In the genomic region with DNA sequence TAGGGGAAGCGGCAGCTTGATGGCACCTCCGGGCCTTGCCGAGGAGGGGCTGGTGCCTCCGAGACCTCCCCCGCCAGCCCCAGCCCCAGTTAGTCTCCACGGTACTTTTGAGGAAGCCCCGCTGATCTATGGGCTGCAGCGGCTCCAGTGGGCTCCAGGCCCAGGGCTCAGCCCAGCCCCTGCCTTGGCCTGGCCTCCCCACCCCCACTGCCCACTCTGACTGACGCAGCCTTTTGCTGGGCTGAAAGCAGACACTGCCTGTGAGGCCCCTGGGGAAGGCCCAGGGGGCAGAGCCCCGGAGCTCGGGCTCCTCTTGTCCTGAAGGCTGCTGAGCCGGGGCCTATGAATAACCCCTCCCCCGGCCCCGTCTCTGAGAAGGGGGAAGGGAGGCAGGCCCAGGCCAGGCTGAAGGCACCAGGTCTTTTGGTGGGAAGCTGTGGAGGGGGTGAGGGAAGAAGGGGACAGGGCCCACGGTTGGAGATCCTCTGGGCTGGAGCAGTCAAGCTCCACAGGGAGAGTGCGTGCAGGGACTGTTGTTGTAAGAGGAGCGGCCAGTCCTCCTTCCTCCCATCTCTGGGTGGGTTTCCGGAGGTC, we compare ENCODE assay signal across 1 cellular context.
A peak's percentile ranks its signal among the peaks of the same experiment; 100 is the strongest.
TF ChIP-seq lines count a peak whose summit lies in the region.

No MANE protein-coding gene starts in this region.

TF ChIP-seq in HepG2, 621 proteins besides CTCF, POLR2A, EP300 and RAD21 (continued from another document):
- TF ChIP-seq, protein P1, sequence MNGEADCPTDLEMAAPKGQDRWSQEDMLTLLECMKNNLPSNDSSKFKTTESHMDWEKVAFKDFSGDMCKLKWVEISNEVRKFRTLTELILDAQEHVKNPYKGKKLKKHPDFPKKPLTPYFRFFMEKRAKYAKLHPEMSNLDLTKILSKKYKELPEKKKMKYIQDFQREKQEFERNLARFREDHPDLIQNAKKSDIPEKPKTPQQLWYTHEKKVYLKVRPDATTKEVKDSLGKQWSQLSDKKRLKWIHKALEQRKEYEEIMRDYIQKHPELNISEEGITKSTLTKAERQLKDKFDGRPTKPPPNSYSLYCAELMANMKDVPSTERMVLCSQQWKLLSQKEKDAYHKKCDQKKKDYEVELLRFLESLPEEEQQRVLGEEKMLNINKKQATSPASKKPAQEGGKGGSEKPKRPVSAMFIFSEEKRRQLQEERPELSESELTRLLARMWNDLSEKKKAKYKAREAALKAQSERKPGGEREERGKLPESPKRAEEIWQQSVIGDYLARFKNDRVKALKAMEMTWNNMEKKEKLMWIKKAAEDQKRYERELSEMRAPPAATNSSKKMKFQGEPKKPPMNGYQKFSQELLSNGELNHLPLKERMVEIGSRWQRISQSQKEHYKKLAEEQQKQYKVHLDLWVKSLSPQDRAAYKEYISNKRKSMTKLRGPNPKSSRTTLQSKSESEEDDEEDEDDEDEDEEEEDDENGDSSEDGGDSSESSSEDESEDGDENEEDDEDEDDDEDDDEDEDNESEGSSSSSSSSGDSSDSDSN (CRISPR knock-in tag; IDR thresholded peaks at IDR 0.05): peak; percentile 34; the same call in 1 of the 2 replicates
- TF ChIP-seq, protein P2, sequence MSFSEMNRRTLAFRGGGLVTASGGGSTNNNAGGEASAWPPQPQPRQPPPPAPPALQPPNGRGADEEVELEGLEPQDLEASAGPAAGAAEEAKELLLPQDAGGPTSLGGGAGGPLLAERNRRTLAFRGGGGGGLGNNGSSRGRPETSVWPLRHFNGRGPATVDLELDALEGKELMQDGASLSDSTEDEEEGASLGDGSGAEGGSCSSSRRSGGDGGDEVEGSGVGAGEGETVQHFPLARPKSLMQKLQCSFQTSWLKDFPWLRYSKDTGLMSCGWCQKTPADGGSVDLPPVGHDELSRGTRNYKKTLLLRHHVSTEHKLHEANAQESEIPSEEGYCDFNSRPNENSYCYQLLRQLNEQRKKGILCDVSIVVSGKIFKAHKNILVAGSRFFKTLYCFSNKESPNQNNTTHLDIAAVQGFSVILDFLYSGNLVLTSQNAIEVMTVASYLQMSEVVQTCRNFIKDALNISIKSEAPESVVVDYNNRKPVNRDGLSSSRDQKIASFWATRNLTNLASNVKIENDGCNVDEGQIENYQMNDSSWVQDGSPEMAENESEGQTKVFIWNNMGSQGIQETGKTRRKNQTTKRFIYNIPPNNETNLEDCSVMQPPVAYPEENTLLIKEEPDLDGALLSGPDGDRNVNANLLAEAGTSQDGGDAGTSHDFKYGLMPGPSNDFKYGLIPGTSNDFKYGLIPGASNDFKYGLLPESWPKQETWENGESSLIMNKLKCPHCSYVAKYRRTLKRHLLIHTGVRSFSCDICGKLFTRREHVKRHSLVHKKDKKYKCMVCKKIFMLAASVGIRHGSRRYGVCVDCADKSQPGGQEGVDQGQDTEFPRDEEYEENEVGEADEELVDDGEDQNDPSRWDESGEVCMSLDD (CRISPR knock-in tag; IDR thresholded peaks at IDR 0.05; ENCODE audit: borderline replicate concordance): no peak
- TF ChIP-seq ZNF546 (CRISPR knock-in tag; conservative IDR thresholded peaks at IDR 0.05) (no peak), RBFOX2 (IDR thresholded peaks at IDR 0.05; ENCODE audit: low read depth, low read length) (peak; percentile 75), ZNF543 (CRISPR knock-in tag; IDR thresholded peaks at IDR 0.05) (0 out of 2 replicates have a peak, but pooled peaks have one; percentile 43), SALL1 (CRISPR knock-in tag; IDR thresholded peaks at IDR 0.05) (no peak; the same call in 1 of the 2 replicates), NFATC3 (CRISPR knock-in tag; IDR thresholded peaks at IDR 0.05) (no peak), ZNF558 (CRISPR knock-in tag; IDR thresholded peaks at IDR 0.05; ENCODE audit: borderline replicate concordance) (no peak), ZNF629 (CRISPR knock-in tag; conservative IDR thresholded peaks at IDR 0.05) (no peak), HNF4A (CRISPR knock-in tag; IDR thresholded peaks at IDR 0.05) (peak; percentile 18; the same call in 1 of the 2 replicates), MAX (IDR thresholded peaks at IDR 0.05) (0 out of 2 replicates have a peak, but pooled peaks have one; percentile 14), THRA (CRISPR knock-in tag; IDR thresholded peaks at IDR 0.05; ENCODE audit: borderline replicate concordance) (peak; percentile 14; the same call in 1 of the 2 replicates), ERF (CRISPR knock-in tag; IDR thresholded peaks at IDR 0.05) (0 out of 2 replicates have a peak, but pooled peaks have one; percentile 18), NPAS2 (CRISPR knock-in tag; IDR thresholded peaks at IDR 0.05; ENCODE audit: borderline replicate concordance) (no peak), FOXJ3 (CRISPR knock-in tag; IDR thresholded peaks at IDR 0.05; ENCODE audit: borderline replicate concordance) (no peak), ZFP90 (CRISPR knock-in tag; IDR thresholded peaks at IDR 0.05; ENCODE audit: borderline replicate concordance) (no peak), ZNF7 (CRISPR knock-in tag; IDR thresholded peaks at IDR 0.05) (no peak), MXI1 (IDR thresholded peaks at IDR 0.05; ENCODE audit: borderline replicate concordance, low read depth, low read length) (no peak), IKZF4 (CRISPR knock-in tag; IDR thresholded peaks at IDR 0.05; ENCODE audit: borderline replicate concordance, low read depth, not compliant biosample characterization) (no peak), RBM39 (IDR thresholded peaks at IDR 0.05; ENCODE audit: low read depth, low read length, poor library complexity, severe bottlenecking) (no peak), HCFC1 (IDR thresholded peaks at IDR 0.05; ENCODE audit: low read depth, low read length) (no peak), ZC3H4 (CRISPR knock-in tag; IDR thresholded peaks at IDR 0.05; ENCODE audit: borderline replicate concordance) (no peak), PLRG1 (conservative IDR thresholded peaks at IDR 0.05) (no peak), ZNF253 (CRISPR knock-in tag; IDR thresholded peaks at IDR 0.05; ENCODE audit: borderline replicate concordance) (no peak), KDM5B (CRISPR knock-in tag; IDR thresholded peaks at IDR 0.05; ENCODE audit: borderline replicate concordance) (0 out of 2 replicates have a peak, but pooled peaks have one; percentile 55), TSC22D2 (CRISPR knock-in tag; IDR thresholded peaks at IDR 0.05; ENCODE audit: borderline replicate concordance) (no peak)
- TF ChIP-seq, protein P3, sequence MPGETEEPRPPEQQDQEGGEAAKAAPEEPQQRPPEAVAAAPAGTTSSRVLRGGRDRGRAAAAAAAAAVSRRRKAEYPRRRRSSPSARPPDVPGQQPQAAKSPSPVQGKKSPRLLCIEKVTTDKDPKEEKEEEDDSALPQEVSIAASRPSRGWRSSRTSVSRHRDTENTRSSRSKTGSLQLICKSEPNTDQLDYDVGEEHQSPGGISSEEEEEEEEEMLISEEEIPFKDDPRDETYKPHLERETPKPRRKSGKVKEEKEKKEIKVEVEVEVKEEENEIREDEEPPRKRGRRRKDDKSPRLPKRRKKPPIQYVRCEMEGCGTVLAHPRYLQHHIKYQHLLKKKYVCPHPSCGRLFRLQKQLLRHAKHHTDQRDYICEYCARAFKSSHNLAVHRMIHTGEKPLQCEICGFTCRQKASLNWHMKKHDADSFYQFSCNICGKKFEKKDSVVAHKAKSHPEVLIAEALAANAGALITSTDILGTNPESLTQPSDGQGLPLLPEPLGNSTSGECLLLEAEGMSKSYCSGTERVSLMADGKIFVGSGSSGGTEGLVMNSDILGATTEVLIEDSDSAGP (CRISPR knock-in tag; IDR thresholded peaks at IDR 0.05; ENCODE audit: borderline replicate concordance): 0 out of 2 replicates have a peak, but pooled peaks have one; percentile 34
- TF ChIP-seq, protein P4, sequence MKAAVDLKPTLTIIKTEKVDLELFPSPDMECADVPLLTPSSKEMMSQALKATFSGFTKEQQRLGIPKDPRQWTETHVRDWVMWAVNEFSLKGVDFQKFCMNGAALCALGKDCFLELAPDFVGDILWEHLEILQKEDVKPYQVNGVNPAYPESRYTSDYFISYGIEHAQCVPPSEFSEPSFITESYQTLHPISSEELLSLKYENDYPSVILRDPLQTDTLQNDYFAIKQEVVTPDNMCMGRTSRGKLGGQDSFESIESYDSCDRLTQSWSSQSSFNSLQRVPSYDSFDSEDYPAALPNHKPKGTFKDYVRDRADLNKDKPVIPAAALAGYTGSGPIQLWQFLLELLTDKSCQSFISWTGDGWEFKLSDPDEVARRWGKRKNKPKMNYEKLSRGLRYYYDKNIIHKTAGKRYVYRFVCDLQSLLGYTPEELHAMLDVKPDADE (CRISPR knock-in tag; IDR thresholded peaks at IDR 0.05): no peak
- TF ChIP-seq, protein P5, sequence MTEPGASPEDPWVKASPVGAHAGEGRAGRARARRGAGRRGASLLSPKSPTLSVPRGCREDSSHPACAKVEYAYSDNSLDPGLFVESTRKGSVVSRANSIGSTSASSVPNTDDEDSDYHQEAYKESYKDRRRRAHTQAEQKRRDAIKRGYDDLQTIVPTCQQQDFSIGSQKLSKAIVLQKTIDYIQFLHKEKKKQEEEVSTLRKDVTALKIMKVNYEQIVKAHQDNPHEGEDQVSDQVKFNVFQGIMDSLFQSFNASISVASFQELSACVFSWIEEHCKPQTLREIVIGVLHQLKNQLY (CRISPR knock-in tag; IDR thresholded peaks at IDR 0.05): no peak
